In the genomic region with DNA sequence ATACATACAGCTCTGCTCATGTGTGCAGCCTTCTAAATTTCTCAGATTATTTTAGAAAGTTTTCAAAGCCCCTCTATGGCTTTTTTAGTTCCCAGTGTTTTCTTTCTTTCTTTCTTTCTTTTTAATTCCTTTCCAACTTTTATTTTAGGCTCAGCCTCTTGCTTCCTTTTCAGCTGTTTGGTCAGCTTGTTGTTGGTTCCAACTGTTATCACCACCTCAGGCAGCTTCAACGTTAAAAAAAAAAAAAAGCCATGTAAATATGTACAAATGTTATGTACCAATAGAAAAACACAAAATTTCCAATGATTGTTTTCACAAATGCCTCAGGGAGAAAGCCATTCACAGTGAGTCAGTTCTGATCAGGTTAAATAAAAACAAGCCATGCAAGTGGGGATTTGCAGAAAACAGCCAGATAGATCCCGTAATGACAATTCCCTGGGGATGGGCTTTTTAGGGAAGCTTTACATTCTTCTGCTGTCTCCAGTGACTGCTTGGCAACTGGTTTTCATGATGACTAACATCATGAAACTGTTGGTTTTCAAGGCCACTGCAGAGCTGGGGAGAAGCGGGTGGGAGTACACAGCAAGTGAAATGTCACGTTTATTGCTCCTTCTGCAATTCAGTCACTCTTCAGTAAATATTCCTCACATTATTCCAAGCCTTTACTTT, we compare ENCODE assay signal across 13 cellular contexts.
DNase-seq lines count a peak whose midpoint lies in the region; ATAC-seq and TF ChIP-seq lines count a peak whose summit lies in the region.
"Had no signal": no experiment of that assay in that cellular context is flagged by ENCODE, and none has a peak within 500 bp of the region (broad histone marks: within the 10 kb centered on the region; RNA-seq: fewer than 3 reads in every experiment).

No MANE protein-coding gene starts in this region.

- no peaks in the 10 kb centered on the region for H3K36me3 ChIP-seq in IMR-90 (ENCODE audit: control insufficient read depth, insufficient read depth, low read length)
- H3K36me3 ChIP-seq in CD4-positive, alpha-beta memory T cell (ENCODE audit: insufficient read depth, low read length), result no peaks in the 10 kb centered on the region
- H3K36me3 ChIP-seq: adrenal gland had no signal

- CTCF ChIA-PET in IMR-90 (lab: Yijun Ruan, JAX), result interaction anchor here (0.6 kb wide), 1 partner anchor 9 kb away, joined by 3 read pairs; no protein-coding TSS in a partner anchor
- CTCF ChIA-PET in CD4-positive, alpha-beta memory T cell (lab: Charles Lee; ENCODE audit: partially characterized antibody), result no interaction called here

- H4K20me1 ChIP-seq in IMR-90 (ENCODE audit: insufficient read depth, low read length), result no peaks in the 10 kb centered on the region

- no peak overlapping the region for H2AFZ ChIP-seq in IMR-90 (replicated peaks; ENCODE audit: low read length, poor library complexity)

- H3K4me1 Mint-ChIP-seq in CD4-positive, alpha-beta memory T cell, result no peaks in the 10 kb centered on the region

- 20% methylated on average over 1 of the region's 4 CpGs; no CpG with 5 or more reads in 1 of the 2 experiments for WGBS in IMR-90 (ENCODE audit: extremely low coverage in 2 of 2, insufficient read length in 1 of 2), 2 experiments

- peaks cover 3 to 24% (median 11%) of the 10 kb centered on the region in 8 donors for H3K9me3 Mint-ChIP-seq in CD4-positive, alpha-beta memory T cell

- ATAC-seq in IMR-90 (ENCODE audit: low read depth), result peak; percentile 37; the same call in 1 of the 2 replicates
- ATAC-seq: K562 had no signal

- no peak overlapping the region for H3K4me3 Mint-ChIP-seq in CD4-positive, alpha-beta memory T cell

- POLR2A ChIA-PET in IMR-90 (lab: Charles Lee; ENCODE audit: unreplicated experiment), result no interaction called here
- POLR2A ChIA-PET in CD4-positive, alpha-beta memory T cell (lab: Charles Lee; ENCODE audit: partially characterized antibody), result no interaction called here

- no peak overlapping the region for H3K27ac Mint-ChIP-seq in CD4-positive, alpha-beta memory T cell

- no peak overlapping the region for H2BK20ac ChIP-seq in IMR-90 (ENCODE audit: low read depth, low read length)

- BruUV-seq in IMR-90 (replicated peaks; lab: Mats Ljungman, UMichigan), result no TSS peak

- H3K79me1 ChIP-seq in IMR-90 (ENCODE audit: low read depth in 1 of 2, low read length in 2 of 2), result no peaks in the 10 kb centered on the region

- no peaks in the 10 kb centered on the region for H3K36me3 Mint-ChIP-seq in CD4-positive, alpha-beta memory T cell

- H2AK5ac ChIP-seq in IMR-90 (ENCODE audit: low read depth, low read length), result no peak overlapping the region

- H2BK15ac ChIP-seq in IMR-90 (ENCODE audit: low read depth, low read length), result no peak overlapping the region

- no peak for TF ChIP-seq CTCF in AG10803 (conservative IDR thresholded peaks at IDR 0.05; ENCODE audit: low read length)
- TF ChIP-seq CTCF in IMR-90 (conservative IDR thresholded peaks at IDR 0.05; ENCODE audit: low read depth, low read length), result no peak
- TF ChIP-seq CTCF in cardiac fibroblast (IDR thresholded peaks at IDR 0.05; ENCODE audit: low read depth, low read length), result no peak

- H3K27ac ChIP-seq in IMR-90 (ENCODE audit: insufficient read depth, low read length), result no peak overlapping the region
- no peak overlapping the region for H3K27ac ChIP-seq in CD4-positive, alpha-beta memory T cell (ENCODE audit: low read depth, low read length)
- H3K27ac ChIP-seq: adrenal gland had no signal

- H3K14ac ChIP-seq in IMR-90 (replicated peaks; ENCODE audit: low read depth, low read length), result no peak overlapping the region

- TF ChIP-seq POLR2A in IMR-90 (IDR thresholded peaks at IDR 0.05; ENCODE audit: low read depth, low read length), result no peak

- H2AK9ac ChIP-seq in IMR-90 (replicated peaks; ENCODE audit: low read depth, low read length, poor library complexity), result no peak overlapping the region

- H3K9ac ChIP-seq in IMR-90 (ENCODE audit: low read depth, low read length), result no peak overlapping the region

- H3K4ac ChIP-seq in IMR-90 (ENCODE audit: low read depth, low read length), result no peak overlapping the region

- H3K27me3 Mint-ChIP-seq in CD4-positive, alpha-beta memory T cell, result no peaks in the 10 kb centered on the region

- no peak overlapping the region for H3K18ac ChIP-seq in IMR-90 (ENCODE audit: low read depth, low read length)

- in situ Hi-C loops in IMR-90 (cut with MboI; ENCODE audit: low sequenced_read_pairs), result no loop called here

- TF ChIP-seq RAD21 in IMR-90 (IDR thresholded peaks at IDR 0.05; ENCODE audit: low read length), result no peak

- DNase-seq in AG10803 (ENCODE audit: low read depth) (peak; percentile 18), IMR-90 (peak; percentile 36), cardiac fibroblast (ENCODE audit: low read depth in 2 of 2) (peak; percentile 96 to 98), left kidney (ENCODE audit: low read depth, low spot score) (peak; percentile 36), T-helper 2 cell (no peak), SKM-1 treated with dmso at 0.1 percent for 144 hours (lab: John Stamatoyannopoulos, UW; ENCODE audit: unreplicated experiment) (no peak), kidney glomerular epithelial cell (lab: John Stamatoyannopoulos, UW) (no peak)
- DNase-seq in CD4-positive, alpha-beta memory T cell, result no peak
- DNase-seq: activated CD4-positive, alpha-beta T cell treated with anti-CD3 and anti-CD28 coated beads for 48 hours; adrenal gland; DMS153; nucleus accumbens had no signal

- no peaks in the 10 kb centered on the region for H3K27me3 ChIP-seq in IMR-90 (ENCODE audit: control insufficient read depth, insufficient read depth, low read length)
- H3K27me3 ChIP-seq in CD4-positive, alpha-beta memory T cell (ENCODE audit: insufficient read depth, low read length), result no peaks in the 10 kb centered on the region
- H3K27me3 ChIP-seq: adrenal gland had no signal

- H3K23ac ChIP-seq in IMR-90 (ENCODE audit: low read depth, low read length), result no peak overlapping the region

- H4K5ac ChIP-seq in IMR-90 (ENCODE audit: low read depth, low read length), result no peak overlapping the region

- no peak overlapping the region for H2BK120ac ChIP-seq in IMR-90 (ENCODE audit: low read depth, low read length)

- no peak overlapping the region for H3K4me2 ChIP-seq in IMR-90 (ENCODE audit: low read depth, low read length)

- dilution Hi-C loops in IMR-90 (cut with HindIII; ENCODE audit: low sequenced_read_pairs, unreplicated experiment), result no loop called here

- no peaks in the 10 kb centered on the region for H3K9me1 ChIP-seq in IMR-90 (ENCODE audit: insufficient read depth, low read length)

- intact Hi-C loops in IMR-90 (cut with micrococcal nuclease), result loop anchor here (1.0 kb wide), 1 partner anchor 8 kb away; no protein-coding TSS in a partner anchor
- intact Hi-C loops in CD4-positive, alpha-beta memory T cell (cut with micrococcal nuclease), result no loop called here

- no peak overlapping the region for H4K91ac ChIP-seq in IMR-90 (ENCODE audit: insufficient read depth, low read depth, low read length)

- 0 out of 2 replicates have a peak, but pooled peaks cover 1% of the 10 kb centered on the region for H3K4me1 ChIP-seq in IMR-90 (ENCODE audit: control insufficient read depth, insufficient read depth, low read length)
- no peaks in the 10 kb centered on the region for H3K4me1 ChIP-seq in CD4-positive, alpha-beta memory T cell (ENCODE audit: insufficient read depth, low read length)
- H3K4me1 ChIP-seq: adrenal gland had no signal

- no peak overlapping the region for H2BK5ac ChIP-seq in IMR-90 (ENCODE audit: low read depth, low read length, poor library complexity, severe bottlenecking)

- no peak overlapping the region for H3K56ac ChIP-seq in IMR-90 (ENCODE audit: extremely low read depth, insufficient read depth, low read length)

- H3K9me3 ChIP-seq in IMR-90 (ENCODE audit: control insufficient read depth, insufficient read depth, low read length), result no peaks in the 10 kb centered on the region
- H3K9me3 ChIP-seq in CD4-positive, alpha-beta memory T cell (ENCODE audit: control insufficient read depth in 1 of 2, low read length in 2 of 2), result peaks cover 0 to 7% of the 10 kb centered on the region in 2 donors
- H3K9me3 ChIP-seq: adrenal gland had no signal

- H3K4me3 ChIP-seq in AG10803 (ENCODE audit: low read length) (no peak overlapping the region), IMR-90 (ENCODE audit: insufficient read depth, low read depth, low read length) (no peak overlapping the region), cardiac fibroblast (replicated peaks in 1 of 2; ENCODE audit: low read depth in 2 of 2, low read length in 2 of 2) (no peak overlapping the region)
- H3K4me3 ChIP-seq in CD4-positive, alpha-beta memory T cell (ENCODE audit: low read length in 2 of 2), result no peak overlapping the region
- H3K4me3 ChIP-seq: adrenal gland, K562 had no signal

- no peak overlapping the region for H4K8ac ChIP-seq in IMR-90 (ENCODE audit: low read depth in 2 of 2, low read length in 2 of 2)

TF ChIP-seq in IMR-90, 13 proteins besides CTCF, POLR2A, EP300 and RAD21:
- TF ChIP-seq BHLHE40 (IDR thresholded peaks at IDR 0.05; ENCODE audit: low read depth, low read length), result peak; percentile 13; the same call in 1 of the 2 replicates
- no peak for TF ChIP-seq RCOR1 (IDR thresholded peaks at IDR 0.05; ENCODE audit: insufficient replicate concordance, low read length)
- TF ChIP-seq CEBPB (IDR thresholded peaks at IDR 0.05; ENCODE audit: low read depth, low read length), result no peak
- no peak for TF ChIP-seq MXI1 (IDR thresholded peaks at IDR 0.05; ENCODE audit: borderline replicate concordance, low read depth, low read length)
- no peak for TF ChIP-seq MAZ (IDR thresholded peaks at IDR 0.05; ENCODE audit: borderline replicate concordance, low read depth, low read length)
TF ChIP-seq in IMR-90: peak in this region for 1.

Comparison
In these comparisons a context has a peak if more than half of its experiments do, and no peak if none do; other contexts are left out.
1. DNase-seq: peak in AG10803 (single experiment), IMR-90 (single experiment), cardiac fibroblast (2 of 2) and left kidney (single experiment); none in T-helper 2 cell (0 of 5), SKM-1 treated with dmso at 0.1 percent for 144 hours (single experiment), kidney glomerular epithelial cell (single experiment) and CD4-positive, alpha-beta memory T cell (0 of 5).